8 cellular contexts compared by ENCODE assay signal in genomic region chr16:46883690-46884512, GRCh38. TPM values are rescaled to one million over a fixed set of nuclear protein-coding genes. Genes with fewer than 3 reads are reported as not detected.
DNase-seq lines count a peak whose midpoint lies in the region; ATAC-seq and TF ChIP-seq lines count a peak whose summit lies in the region.

GPT2 (plus strand) TSS chr16:46884362; CDS start chr16:46884716, 354 bp downstream.

- peak within 1 kb of the TSS; percentile 99 for H2AFZ ChIP-seq in IMR-90 (replicated peaks; ENCODE audit: low read length, poor library complexity)
- H2AFZ ChIP-seq in PC-3 (ENCODE audit: low read length): peak within 1 kb of the TSS; percentile 88

- H3K4me3 Mint-ChIP-seq in activated T-cell treated with anti-CD3 and anti-CD28 coated beads, Interleukin-2, amount 50 U/mL, for 4 hours: peak within 1 kb of the TSS; percentile 81

- TF ChIP-seq CTCF in IMR-90 (conservative IDR thresholded peaks at IDR 0.05; ENCODE audit: low read depth, low read length): no peak; the same call in 1 of the 2 replicates
- TF ChIP-seq CTCF in PC-3 (conservative IDR thresholded peaks at IDR 0.05; ENCODE audit: low read depth, low read length): no peak

- H3K9ac ChIP-seq in IMR-90 (ENCODE audit: low read depth, low read length): peak within 1 kb of the TSS; percentile 76
- peak within 1 kb of the TSS; percentile 70 for H3K9ac ChIP-seq in PC-3 (ENCODE audit: low read length)
- peak within 1 kb of the TSS; percentile 65 for H3K9ac ChIP-seq in mucosa of stomach (ENCODE audit: low read length)

- H2BK120ac ChIP-seq in IMR-90 (ENCODE audit: low read depth, low read length): peak within 1 kb of the TSS; percentile 71

- no peaks in the 10 kb centered on the region for H3F3A ChIP-seq in PC-3 (ENCODE audit: low read length, unreplicated experiment)

- BruUV-seq in IMR-90 (replicated peaks; lab: Mats Ljungman, UMichigan) (no TSS peak), PC-3 (replicated peaks; lab: Mats Ljungman, UMichigan) (no TSS peak)

- peak within 1 kb of the TSS; percentile 86 for H3K4ac ChIP-seq in IMR-90 (ENCODE audit: low read depth, low read length)

- H4K91ac ChIP-seq in IMR-90 (ENCODE audit: insufficient read depth, low read depth, low read length): peak within 1 kb of the TSS; percentile 92

- peak within 1 kb of the TSS; percentile 55; the same call in 2 of the 3 replicates for H2BK15ac ChIP-seq in IMR-90 (ENCODE audit: low read depth, low read length)

- no peak for TF ChIP-seq RAD21 in IMR-90 (IDR thresholded peaks at IDR 0.05; ENCODE audit: low read length)

- 0% methylated on average over 43 of the region's 75 CpGs; no CpG with 5 or more reads in 1 of the 2 experiments for WGBS in IMR-90 (ENCODE audit: extremely low coverage in 2 of 2, insufficient read length in 1 of 2), 2 experiments
- 0% methylated on average over 68 to 75 of the region's 75 CpGs for WGBS in esophagus, 2 donors

- peaks cover 25% of the 10 kb centered on the region for H3K79me2 ChIP-seq in PC-3 (ENCODE audit: low read length)

- H4K20me1 ChIP-seq in IMR-90 (ENCODE audit: insufficient read depth, low read length) (peaks cover 18% of the 10 kb centered on the region), PC-3 (ENCODE audit: low read length) (no peaks in the 10 kb centered on the region)

- peak within 1 kb of the TSS; percentile 68 for H3K23ac ChIP-seq in IMR-90 (ENCODE audit: low read depth, low read length)

- ATAC-seq in GM21529 (IDR thresholded peaks at IDR 0.05; ENCODE audit: unreplicated experiment) (peak; percentile 97), IMR-90 (ENCODE audit: low read depth) (peak; percentile 98), PC-3 (peak; percentile 97)
- peak; percentile 97 to 98 for ATAC-seq in activated T-cell treated with anti-CD3 and anti-CD28 coated beads, Interleukin-2, amount 50 U/mL, for 4 hours

- peak; percentile 44 for TF ChIP-seq POLR2A in IMR-90 (IDR thresholded peaks at IDR 0.05; ENCODE audit: low read depth, low read length)

- H2AK9ac ChIP-seq in IMR-90 (replicated peaks; ENCODE audit: low read depth, low read length, poor library complexity): peak within 1 kb of the TSS; percentile 94

- H3K9me2 ChIP-seq in PC-3 (replicated peaks; ENCODE audit: low read length): no peaks in the 10 kb centered on the region

- H3K4me2 ChIP-seq in IMR-90 (ENCODE audit: low read depth, low read length) (peak within 1 kb of the TSS; percentile 98), PC-3 (ENCODE audit: low read length) (peak within 1 kb of the TSS; percentile 99)

- H4K5ac ChIP-seq in IMR-90 (ENCODE audit: low read depth, low read length): peak within 1 kb of the TSS; percentile 47

- DNase-seq in DMS53 (lab: John Stamatoyannopoulos, UW) (peak; percentile 99), IMR-90 (peak; percentile 95), PC-3 (peak; percentile 95)
- peak; percentile 61 for DNase-seq in activated T-cell treated with anti-CD3 and anti-CD28 coated beads, Interleukin-2, amount 50 U/mL, for 4 hours
- peak; percentile 93 for DNase-seq in stimulated activated CD8-positive, alpha-beta memory T cell treated with anti-CD3 and anti-CD28 coated beads, Interleukin-4, amount 100 ng/mL, for 48 hours

- H3K36me3 Mint-ChIP-seq in activated T-cell treated with anti-CD3 and anti-CD28 coated beads, Interleukin-2, amount 50 U/mL, for 4 hours (ENCODE audit: insufficient read depth): no peaks in the 10 kb centered on the region

- H3K14ac ChIP-seq in IMR-90 (replicated peaks; ENCODE audit: low read depth, low read length): peak within 1 kb of the TSS; percentile 76

- H2BK20ac ChIP-seq in IMR-90 (ENCODE audit: low read depth, low read length): peak within 1 kb of the TSS; percentile 52

- H3K36me3 ChIP-seq in IMR-90 (ENCODE audit: control insufficient read depth, insufficient read depth, low read length) (no peaks in the 10 kb centered on the region; the same call in 1 of the 2 replicates), PC-3 (ENCODE audit: low read depth, low read length) (no peaks in the 10 kb centered on the region), esophagus (ENCODE audit: control insufficient read depth in 2 of 2, insufficient read depth in 2 of 2, low read length in 1 of 2) (no peaks in the 10 kb centered on the region), mucosa of stomach (ENCODE audit: control insufficient read depth, insufficient read depth, low read length) (no peaks in the 10 kb centered on the region)

- peaks cover 6% of the 10 kb centered on the region for H3K27me3 Mint-ChIP-seq in activated T-cell treated with anti-CD3 and anti-CD28 coated beads, Interleukin-2, amount 50 U/mL, for 4 hours (ENCODE audit: low read depth)

- H3K27ac ChIP-seq in IMR-90 (ENCODE audit: insufficient read depth, low read length) (peak within 1 kb of the TSS; percentile 61), PC-3 (ENCODE audit: low read length) (no peak within 1 kb of the TSS), esophagus (ENCODE audit: low read depth in 2 of 2, low read length in 1 of 2) (peak within 1 kb of the TSS; percentile 78 to 84)

- peak within 1 kb of the TSS; percentile 68 for H2AK5ac ChIP-seq in IMR-90 (ENCODE audit: low read depth, low read length)

- H3K79me1 ChIP-seq in IMR-90 (ENCODE audit: low read depth in 1 of 2, low read length in 2 of 2): peaks cover 12 to 46% of the 10 kb centered on the region in 2 experiments

- H3K4me1 Mint-ChIP-seq in activated T-cell treated with anti-CD3 and anti-CD28 coated beads, Interleukin-2, amount 50 U/mL, for 4 hours (ENCODE audit: low read depth): peaks cover 9% of the 10 kb centered on the region

- peak within 1 kb of the TSS; percentile 61 for H2BK5ac ChIP-seq in IMR-90 (ENCODE audit: low read depth, low read length, poor library complexity, severe bottlenecking)

- H3K4me3 ChIP-seq in IMR-90 (ENCODE audit: insufficient read depth, low read depth, low read length) (peak within 1 kb of the TSS; percentile 79), PC-3 (ENCODE audit: low read length) (peak within 1 kb of the TSS; percentile 89), esophagus (ENCODE audit: low read depth in 1 of 2, low read length in 2 of 2) (peak within 1 kb of the TSS; percentile 79 to 81), mucosa of stomach (ENCODE audit: low read length) (peak within 1 kb of the TSS; percentile 53)

- dilution Hi-C loops in IMR-90 (cut with HindIII; ENCODE audit: low sequenced_read_pairs, unreplicated experiment): no loop called here

- POLR2A ChIA-PET in IMR-90 (lab: Charles Lee; ENCODE audit: unreplicated experiment): interaction anchor here (0.6 kb wide), 1 partner anchor 54 kb away, joined by 14 read pairs; no protein-coding TSS in a partner anchor
- POLR2A ChIA-PET in PC-3 (lab: Charles Lee; ENCODE audit: unreplicated experiment): no interaction called here

- H3K56ac ChIP-seq in IMR-90 (ENCODE audit: extremely low read depth, insufficient read depth, low read length): peak within 1 kb of the TSS; percentile 80

- H3K18ac ChIP-seq in IMR-90 (ENCODE audit: low read depth, low read length): peak within 1 kb of the TSS; percentile 36; the same call in 1 of the 2 replicates

- in situ Hi-C loops in IMR-90 (cut with MboI; ENCODE audit: low sequenced_read_pairs): no loop called here

- intact Hi-C loops in IMR-90 (cut with micrococcal nuclease): no loop called here
- intact Hi-C loops in PC-3 (cut with micrococcal nuclease): no loop called here

- H3K9me3 Mint-ChIP-seq in activated T-cell treated with anti-CD3 and anti-CD28 coated beads, Interleukin-2, amount 50 U/mL, for 4 hours: no peaks in the 10 kb centered on the region

- H3K9me3 ChIP-seq in IMR-90 (ENCODE audit: control insufficient read depth, insufficient read depth, low read length): no peaks in the 10 kb centered on the region
- H3K9me3 ChIP-seq in PC-3 (ENCODE audit: low read length): no peaks in the 10 kb centered on the region
- H3K9me3 ChIP-seq in esophagus (ENCODE audit: control insufficient read depth in 2 of 2, insufficient read depth in 1 of 2, low read depth in 1 of 2, low read length in 1 of 2): no peaks in the 10 kb centered on the region
- no peaks in the 10 kb centered on the region for H3K9me3 ChIP-seq in mucosa of stomach (ENCODE audit: control insufficient read depth, low read length)

- H3K4me1 ChIP-seq in IMR-90 (ENCODE audit: control insufficient read depth, insufficient read depth, low read length): peaks cover 13% of the 10 kb centered on the region; the same call in 1 of the 2 replicates
- H3K4me1 ChIP-seq in PC-3 (ENCODE audit: insufficient read depth, low read length): peaks cover 16% of the 10 kb centered on the region
- H3K4me1 ChIP-seq in esophagus (ENCODE audit: control insufficient read depth in 2 of 2, insufficient read depth in 2 of 2, low read length in 1 of 2): peaks cover 0 to 4% of the 10 kb centered on the region in 2 donors
- H3K4me1 ChIP-seq in mucosa of stomach (ENCODE audit: control insufficient read depth, insufficient read depth, low read length): peaks cover 39% of the 10 kb centered on the region

- peaks cover 9% of the 10 kb centered on the region for H3K9me1 ChIP-seq in IMR-90 (ENCODE audit: insufficient read depth, low read length)

- CTCF ChIA-PET in IMR-90 (lab: Yijun Ruan, JAX) (interaction anchor here (1.0 kb wide), 1 partner anchor 30 kb away, joined by 5 read pairs; no protein-coding TSS in a partner anchor), PC-3 (lab: Charles Lee) (interaction anchor here (0.5 to 0.9 kb wide), 4 partner anchors 25 to 1453 kb away, joined by 3 to 13 read pairs (median 3); no protein-coding TSS in a partner anchor)

- H3K27me3 ChIP-seq in IMR-90 (ENCODE audit: control insufficient read depth, insufficient read depth, low read length) (peaks cover 17% of the 10 kb centered on the region), PC-3 (ENCODE audit: low read length) (no peaks in the 10 kb centered on the region), esophagus (ENCODE audit: control insufficient read depth in 1 of 2, insufficient read depth in 2 of 2, low read length in 2 of 2) (no peaks in the 10 kb centered on the region), mucosa of stomach (ENCODE audit: control insufficient read depth, insufficient read depth, low read length) (no peaks in the 10 kb centered on the region)

- peak within 1 kb of the TSS; percentile 70 to 78 for H4K8ac ChIP-seq in IMR-90 (ENCODE audit: low read depth in 2 of 2, low read length in 2 of 2)

TF ChIP-seq in IMR-90, 13 proteins besides CTCF, POLR2A, EP300 and RAD21 (continues in another document):
- TF ChIP-seq CHD1 (IDR thresholded peaks at IDR 0.05; ENCODE audit: low read depth, low read length): no peak

RNA-seq across cellular contexts. Expression of gene GPT2, which starts in this region (rescaled TPM):
- total RNA-seq in IMR-90 (2012; rRNA removed): 20.8 and 31.5 TPM in 2 replicates
- 23.2 and 26.4 TPM in 2 replicates for polyA plus RNA-seq in IMR-90 (2012; rRNA removed)
- polyA plus RNA-seq in IMR-90 (2012; cell fraction: cytosol; rRNA removed): 26.5 and 36.1 TPM in 2 replicates
- 20.3 and 39.8 TPM in 2 replicates for polyA plus RNA-seq in IMR-90 (2012; cell fraction: nucleus; rRNA removed; ENCODE audit: low replicate concordance)
- total RNA-seq in PC-3 (2014; rRNA removed): 19.4 and 22.0 TPM in 2 replicates
- total RNA-seq in activated T-cell treated with anti-CD3 and anti-CD28 coated beads, Interleukin-2, amount 50 U/mL, for 4 hours: 10 to 100 TPM in 2 of 3 donors, 1 to 10 TPM in 1; 8.8 to 18.1 (median 11.2) TPM
- polyA plus RNA-seq in esophagus: 10 to 100 TPM; 53.8 to 65.8 TPM
